ENCODE assay signal across 8 cellular contexts in genomic region chr10:12710594-12711343, GRCh38.
DNase-seq lines count a peak whose midpoint lies in the region; ATAC-seq and TF ChIP-seq lines count a peak whose summit lies in the region.

No MANE protein-coding gene starts in this region.

- H3K4me1 Mint-ChIP-seq in activated T-helper 2 cell treated with anti-CD3 and anti-CD28 coated beads, Interferon-gamma antibody, Interleukin-2, Interleukin-4, amounts not matched to agents 10 μg/mL and 5 μg/mL and 100 μg/mL, durations not matched to agents 14 hours and 24 hours and 36 hours (ENCODE audit: low read depth), result peaks cover 53% of the 10 kb centered on the region

- TF ChIP-seq CTCF in AG09319 (IDR thresholded peaks at IDR 0.05; ENCODE audit: low read depth, low read length) (peak; percentile 98), LNCAP (IDR thresholded peaks at IDR 0.05) (peak; percentile 92), fibroblast of villous mesenchyme (IDR thresholded peaks at IDR 0.05; ENCODE audit: insufficient read depth, low read depth, low read length) (peak; percentile 98)

- H3K27ac Mint-ChIP-seq in activated T-helper 2 cell treated with anti-CD3 and anti-CD28 coated beads, Interferon-gamma antibody, Interleukin-2, Interleukin-4, amounts not matched to agents 10 μg/mL and 5 μg/mL and 100 μg/mL, durations not matched to agents 14 hours and 24 hours and 36 hours, result peak overlapping the region; percentile 79

- no peaks in the 10 kb centered on the region for H3K9me3 Mint-ChIP-seq in activated T-helper 2 cell treated with anti-CD3 and anti-CD28 coated beads, Interferon-gamma antibody, Interleukin-2, Interleukin-4, amounts not matched to agents 10 μg/mL and 5 μg/mL and 100 μg/mL, durations not matched to agents 14 hours and 24 hours and 36 hours

- H3K4me3 ChIP-seq in fibroblast of villous mesenchyme (ENCODE audit: low read depth, low read length) (no peak overlapping the region), subcutaneous abdominal adipose tissue (ENCODE audit: low read depth in 1 of 5, low read length in 5 of 5) (no peak overlapping the region)

- peaks cover 10 to 45% (median 38%) of the 10 kb centered on the region in 5 donors for H3K4me1 ChIP-seq in subcutaneous abdominal adipose tissue (ENCODE audit: control insufficient read depth in 5 of 5, insufficient read depth in 5 of 5, low read length in 5 of 5)

- DNase-seq in AG09319 (ENCODE audit: extremely low read depth, low read depth), result peak; percentile 69
- peak; percentile 56 to 61 for DNase-seq in SHP77 (lab: John Stamatoyannopoulos, UW)
- peak; percentile 73 for DNase-seq in activated T-helper 2 cell treated with anti-CD3 and anti-CD28 coated beads, Interferon-gamma antibody, Interleukin-2, Interleukin-4, amounts not matched to agents 10 μg/mL and 5 μg/mL and 100 μg/mL, durations not matched to agents 14 hours and 24 hours and 36 hours (ENCODE audit: low spot score)
- peak; percentile 91 for DNase-seq in fibroblast of villous mesenchyme (ENCODE audit: low read depth)
- peak; percentile 50 for DNase-seq in occipital lobe (lab: John Stamatoyannopoulos, UW)

- H3K27me3 Mint-ChIP-seq in activated T-helper 2 cell treated with anti-CD3 and anti-CD28 coated beads, Interferon-gamma antibody, Interleukin-2, Interleukin-4, amounts not matched to agents 10 μg/mL and 5 μg/mL and 100 μg/mL, durations not matched to agents 14 hours and 24 hours and 36 hours (ENCODE audit: low read depth), result no peaks in the 10 kb centered on the region

- peak overlapping the region; percentile 83 for H3K27ac ChIP-seq in subcutaneous abdominal adipose tissue (ENCODE audit: low read depth, low read length)

- H3K36me3 ChIP-seq in subcutaneous abdominal adipose tissue (ENCODE audit: control insufficient read depth in 5 of 5, insufficient read depth in 5 of 5, low read length in 5 of 5), result no peaks in the 10 kb centered on the region

- no peaks in the 10 kb centered on the region for H3K27me3 ChIP-seq in subcutaneous abdominal adipose tissue (ENCODE audit: control insufficient read depth in 5 of 5, insufficient read depth in 4 of 5, low read length in 5 of 5)

- intact Hi-C loops in activated T-helper 2 cell treated with anti-CD3 and anti-CD28 coated beads, Interferon-gamma antibody, Interleukin-2, Interleukin-4, amounts not matched to agents 10 μg/mL and 5 μg/mL and 100 μg/mL, durations not matched to agents 14 hours and 24 hours and 36 hours (cut with micrococcal nuclease), result loop anchor here (1.0 to 5.0 kb wide), 5 partner anchors 10 to 446 kb away; no protein-coding TSS in a partner anchor

- H3K9me3 ChIP-seq in subcutaneous abdominal adipose tissue (ENCODE audit: control insufficient read depth in 5 of 5, low read length in 5 of 5), result no peaks in the 10 kb centered on the region

- no peak overlapping the region for H3K4me3 Mint-ChIP-seq in activated T-helper 2 cell treated with anti-CD3 and anti-CD28 coated beads, Interferon-gamma antibody, Interleukin-2, Interleukin-4, amounts not matched to agents 10 μg/mL and 5 μg/mL and 100 μg/mL, durations not matched to agents 14 hours and 24 hours and 36 hours (ENCODE audit: low read depth)

- peak overlapping the region in 2 of 5 donors; percentile 10 to 57 for H3K9ac ChIP-seq in subcutaneous abdominal adipose tissue (ENCODE audit: low read length in 5 of 5)

- no peaks in the 10 kb centered on the region for H3K36me3 Mint-ChIP-seq in activated T-helper 2 cell treated with anti-CD3 and anti-CD28 coated beads, Interferon-gamma antibody, Interleukin-2, Interleukin-4, amounts not matched to agents 10 μg/mL and 5 μg/mL and 100 μg/mL, durations not matched to agents 14 hours and 24 hours and 36 hours (ENCODE audit: low read depth)

- peak; percentile 69 for ATAC-seq in GM19395 (IDR thresholded peaks at IDR 0.05; ENCODE audit: unreplicated experiment)
